In genomic region chr2:86930594-86930993, GRCh38 we compare ENCODE assay signal across 2 cellular contexts. TPM values are rescaled to one million over a fixed set of nuclear protein-coding genes. Genes with fewer than 3 reads are reported as not detected.
"Had no signal": no experiment of that assay in that cellular context is flagged by ENCODE, and none has a peak within 500 bp of the region (broad histone marks: within the 10 kb centered on the region; RNA-seq: fewer than 3 reads in every experiment).

No MANE protein-coding gene starts in this region.

RNA-seq across cellular contexts. Expression of gene RGPD1, which starts 11.3 kb away (rescaled TPM):
- total RNA-seq: left ventricle myocardium superior, pulmonary artery endothelial cell had no signal
